In the genomic region with DNA sequence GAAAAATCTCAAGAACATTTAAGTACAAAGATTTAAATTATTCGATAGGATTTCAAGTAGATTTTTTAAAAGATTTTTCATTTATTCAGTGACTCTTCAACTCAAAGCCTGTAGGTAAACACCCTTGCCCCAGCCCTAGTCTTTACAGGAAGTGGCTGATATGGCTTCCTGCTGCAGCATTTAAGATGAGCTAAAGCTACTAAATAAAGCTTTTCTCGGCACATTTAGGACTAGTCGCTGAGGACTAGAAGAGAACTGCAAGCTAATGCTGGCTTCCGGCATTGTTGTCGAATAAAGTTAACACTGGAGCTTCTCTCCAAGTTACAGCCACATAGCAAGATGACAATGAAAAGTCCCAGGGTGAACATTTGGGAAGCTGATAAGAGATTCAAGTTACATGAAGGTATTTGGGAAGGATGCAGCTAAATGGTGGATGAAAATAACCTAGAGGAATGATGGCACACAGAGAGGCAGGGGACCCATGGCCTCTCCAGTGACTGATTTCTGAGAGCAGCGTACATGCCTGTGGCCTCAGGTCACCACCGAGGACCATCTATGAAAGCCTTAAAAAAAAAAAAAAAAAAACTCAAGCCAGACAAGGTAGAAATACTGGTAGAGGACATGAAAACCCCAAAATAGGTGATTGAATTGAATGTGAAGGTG, we compare ENCODE assay signal across 1 cellular context.
TF ChIP-seq lines count a peak whose summit lies in the region.

No MANE protein-coding gene starts in this region.

TF ChIP-seq in GM23338, 12 proteins besides CTCF, POLR2A, EP300 and RAD21 (continued from another document):
- TF ChIP-seq, protein P1, sequence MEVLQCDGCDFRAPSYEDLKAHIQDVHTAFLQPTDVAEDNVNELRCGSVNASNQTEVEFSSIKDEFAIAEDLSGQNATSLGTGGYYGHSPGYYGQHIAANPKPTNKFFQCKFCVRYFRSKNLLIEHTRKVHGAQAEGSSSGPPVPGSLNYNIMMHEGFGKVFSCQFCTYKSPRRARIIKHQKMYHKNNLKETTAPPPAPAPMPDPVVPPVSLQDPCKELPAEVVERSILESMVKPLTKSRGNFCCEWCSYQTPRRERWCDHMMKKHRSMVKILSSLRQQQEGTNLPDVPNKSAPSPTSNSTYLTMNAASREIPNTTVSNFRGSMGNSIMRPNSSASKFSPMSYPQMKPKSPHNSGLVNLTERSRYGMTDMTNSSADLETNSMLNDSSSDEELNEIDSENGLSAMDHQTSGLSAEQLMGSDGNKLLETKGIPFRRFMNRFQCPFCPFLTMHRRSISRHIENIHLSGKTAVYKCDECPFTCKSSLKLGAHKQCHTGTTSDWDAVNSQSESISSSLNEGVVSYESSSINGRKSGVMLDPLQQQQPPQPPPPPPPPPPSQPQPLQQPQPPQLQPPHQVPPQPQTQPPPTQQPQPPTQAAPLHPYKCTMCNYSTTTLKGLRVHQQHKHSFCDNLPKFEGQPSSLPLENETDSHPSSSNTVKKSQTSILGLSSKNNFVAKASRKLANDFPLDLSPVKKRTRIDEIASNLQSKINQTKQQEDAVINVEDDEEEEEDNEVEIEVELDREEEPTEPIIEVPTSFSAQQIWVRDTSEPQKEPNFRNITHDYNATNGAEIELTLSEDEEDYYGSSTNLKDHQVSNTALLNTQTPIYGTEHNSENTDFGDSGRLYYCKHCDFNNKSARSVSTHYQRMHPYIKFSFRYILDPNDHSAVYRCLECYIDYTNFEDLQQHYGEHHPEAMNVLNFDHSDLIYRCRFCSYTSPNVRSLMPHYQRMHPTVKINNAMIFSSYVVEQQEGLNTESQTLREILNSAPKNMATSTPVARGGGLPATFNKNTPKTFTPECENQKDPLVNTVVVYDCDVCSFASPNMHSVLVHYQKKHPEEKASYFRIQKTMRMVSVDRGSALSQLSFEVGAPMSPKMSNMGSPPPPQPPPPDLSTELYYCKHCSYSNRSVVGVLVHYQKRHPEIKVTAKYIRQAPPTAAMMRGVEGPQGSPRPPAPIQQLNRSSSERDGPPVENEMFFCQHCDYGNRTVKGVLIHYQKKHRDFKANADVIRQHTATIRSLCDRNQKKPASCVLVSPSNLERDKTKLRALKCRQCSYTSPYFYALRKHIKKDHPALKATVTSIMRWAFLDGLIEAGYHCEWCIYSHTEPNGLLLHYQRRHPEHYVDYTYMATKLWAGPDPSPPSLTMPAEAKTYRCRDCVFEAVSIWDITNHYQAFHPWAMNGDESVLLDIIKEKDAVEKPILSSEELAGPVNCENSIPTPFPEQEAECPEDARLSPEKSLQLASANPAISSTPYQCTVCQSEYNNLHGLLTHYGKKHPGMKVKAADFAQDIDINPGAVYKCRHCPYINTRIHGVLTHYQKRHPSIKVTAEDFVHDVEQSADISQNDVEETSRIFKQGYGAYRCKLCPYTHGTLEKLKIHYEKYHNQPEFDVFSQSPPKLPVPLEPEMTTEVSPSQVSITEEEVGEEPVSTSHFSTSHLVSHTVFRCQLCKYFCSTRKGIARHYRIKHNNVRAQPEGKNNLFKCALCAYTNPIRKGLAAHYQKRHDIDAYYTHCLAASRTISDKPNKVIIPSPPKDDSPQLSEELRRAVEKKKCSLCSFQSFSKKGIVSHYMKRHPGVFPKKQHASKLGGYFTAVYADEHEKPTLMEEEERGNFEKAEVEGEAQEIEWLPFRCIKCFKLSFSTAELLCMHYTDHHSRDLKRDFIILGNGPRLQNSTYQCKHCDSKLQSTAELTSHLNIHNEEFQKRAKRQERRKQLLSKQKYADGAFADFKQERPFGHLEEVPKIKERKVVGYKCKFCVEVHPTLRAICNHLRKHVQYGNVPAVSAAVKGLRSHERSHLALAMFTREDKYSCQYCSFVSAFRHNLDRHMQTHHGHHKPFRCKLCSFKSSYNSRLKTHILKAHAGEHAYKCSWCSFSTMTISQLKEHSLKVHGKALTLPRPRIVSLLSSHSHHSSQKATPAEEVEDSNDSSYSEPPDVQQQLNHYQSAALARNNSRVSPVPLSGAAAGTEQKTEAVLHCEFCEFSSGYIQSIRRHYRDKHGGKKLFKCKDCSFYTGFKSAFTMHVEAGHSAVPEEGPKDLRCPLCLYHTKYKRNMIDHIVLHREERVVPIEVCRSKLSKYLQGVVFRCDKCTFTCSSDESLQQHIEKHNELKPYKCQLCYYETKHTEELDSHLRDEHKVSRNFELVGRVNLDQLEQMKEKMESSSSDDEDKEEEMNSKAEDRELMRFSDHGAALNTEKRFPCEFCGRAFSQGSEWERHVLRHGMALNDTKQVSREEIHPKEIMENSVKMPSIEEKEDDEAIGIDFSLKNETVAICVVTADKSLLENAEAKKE (CRISPR knock-in tag; IDR thresholded peaks at IDR 0.05), result no peak
- TF ChIP-seq ZNF114 (CRISPR knock-in tag; IDR thresholded peaks at IDR 0.05) (no peak), POLR2AphosphoS5 (IDR thresholded peaks at IDR 0.05; ENCODE audit: low read depth) (no peak), STAT1 (IDR thresholded peaks at IDR 0.05; ENCODE audit: unreplicated experiment) (no peak)
